Comparison of ENCODE assay signal across 8 cellular contexts in the genomic region with DNA sequence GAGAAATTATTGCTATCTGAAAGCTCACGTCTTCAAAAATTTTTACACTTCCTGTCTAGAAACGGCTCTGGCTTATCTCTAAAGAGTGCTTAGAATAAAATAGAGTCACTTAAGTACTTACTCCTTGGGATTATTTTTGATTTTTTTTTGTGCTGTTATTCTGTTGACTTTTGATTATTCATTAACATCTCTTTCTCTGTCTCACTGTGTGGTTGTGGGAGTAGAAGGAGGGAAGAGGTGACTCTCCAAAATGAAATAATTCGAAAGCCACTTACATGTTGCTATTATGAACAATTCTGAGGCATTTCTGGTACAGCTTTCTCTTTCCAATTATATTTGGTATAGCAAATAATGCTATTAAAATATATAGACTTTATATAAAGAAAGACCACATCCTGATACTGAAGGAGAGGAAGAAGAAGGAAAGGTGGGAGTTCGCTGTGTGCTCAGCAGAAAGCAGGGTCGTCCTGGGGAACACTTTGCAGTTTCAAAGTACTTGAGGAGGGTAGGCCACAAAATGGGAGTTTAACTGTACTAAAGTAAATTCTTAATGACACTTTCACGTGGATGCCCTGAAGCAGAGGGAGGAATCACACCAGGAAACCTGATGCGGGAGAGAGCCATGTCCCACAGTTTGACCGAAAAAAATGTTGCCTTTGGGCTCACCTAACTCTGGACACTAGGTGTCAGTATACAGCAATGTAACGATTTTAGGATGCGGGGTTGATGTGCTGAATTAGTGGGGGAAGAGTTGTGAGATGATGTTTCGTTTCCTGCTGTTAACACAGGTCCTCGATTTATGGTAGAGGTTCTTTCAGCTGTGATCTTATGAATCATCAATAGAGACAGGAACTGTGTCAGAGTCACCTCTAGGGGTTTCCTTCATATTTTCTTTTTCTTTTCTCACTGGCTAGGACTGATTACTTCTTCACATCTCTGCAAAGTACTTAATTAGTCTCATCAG. TPM values are rescaled to one million over a fixed set of nuclear protein-coding genes. Genes with fewer than 3 reads are reported as not detected.
DNase-seq lines count a peak whose midpoint lies in the region; ATAC-seq and TF ChIP-seq lines count a peak whose summit lies in the region.

No MANE protein-coding gene starts in this region.

- H3K4me1 Mint-ChIP-seq in naive thymus-derived CD8-positive, alpha-beta T cell: peaks cover 8 to 20% (median 15%) of the 10 kb centered on the region in 4 donors

- H3K27ac ChIP-seq in OCI-LY7 (ENCODE audit: low read depth, low read length, poor library complexity, severe bottlenecking) (no peak overlapping the region), thoracic aorta (no peak overlapping the region)

- H3K4me2 ChIP-seq in OCI-LY7 (ENCODE audit: low read length): peak overlapping the region; percentile 37

- H3K4me3 ChIP-seq in OCI-LY7 (ENCODE audit: low read depth, low read length, poor library complexity, severe bottlenecking) (no peak overlapping the region), thoracic aorta (peak overlapping the region; percentile 66)

- in situ Hi-C loops in KBM-7 (cut with MboI; ENCODE audit: low pct_unique_long_range_greater_than_20kb, low sequenced_read_pairs): loop anchor here (25.0 kb wide), 1 partner anchor 1640 kb away; no protein-coding TSS in a partner anchor

- DNase-seq in ELF-1 (ENCODE audit: low read depth, low spot score): peak; percentile 78
- peak; percentile 73 for DNase-seq in KBM-7
- DNase-seq in OCI-LY7 (ENCODE audit: low spot score): peak; percentile 76
- peak; percentile 33 for DNase-seq in activated T-cell treated with anti-CD3 and anti-CD28 coated beads for 4 hours
- peak in 9 of 10 donors; percentile 16 to 77 (median 53) for DNase-seq in naive thymus-derived CD8-positive, alpha-beta T cell
- no peak for DNase-seq in thoracic aorta (ENCODE audit: low spot score)

- no peaks in the 10 kb centered on the region for H4K20me1 ChIP-seq in OCI-LY7 (ENCODE audit: insufficient read depth, low read length)

- peak overlapping the region in 8 of 10 donors; percentile 2 to 57 (median 30) for H3K4me3 Mint-ChIP-seq in naive thymus-derived CD8-positive, alpha-beta T cell

- H3K27ac Mint-ChIP-seq in naive thymus-derived CD8-positive, alpha-beta T cell: peak overlapping the region in 8 of 10 donors; percentile 4 to 86 (median 62)

- H3K9me2 ChIP-seq in OCI-LY7 (ENCODE audit: insufficient read depth, low read length): no peaks in the 10 kb centered on the region

- no peaks in the 10 kb centered on the region for H3K9me3 Mint-ChIP-seq in naive thymus-derived CD8-positive, alpha-beta T cell

- H3K4me1 ChIP-seq in OCI-LY7 (ENCODE audit: insufficient read depth, low read length, poor library complexity, severe bottlenecking) (peaks cover 4% of the 10 kb centered on the region), thoracic aorta (ENCODE audit: control insufficient read depth in 1 of 2, low read depth in 2 of 2) (peaks cover 0 to 4% of the 10 kb centered on the region in 2 donors)

- CTCF ChIA-PET in OCI-LY7 (lab: Charles Lee; ENCODE audit: unreplicated experiment): no interaction called here

- H3K9me3 ChIP-seq in OCI-LY7 (ENCODE audit: low read length) (no peaks in the 10 kb centered on the region), thoracic aorta (no peaks in the 10 kb centered on the region)

- peak; percentile 88 for TF ChIP-seq CTCF in OCI-LY7 (conservative IDR thresholded peaks at IDR 0.05; ENCODE audit: low read length)
- TF ChIP-seq CTCF in thoracic aorta (IDR thresholded peaks at IDR 0.05): peak; percentile 75

- H3K36me3 ChIP-seq in OCI-LY7 (ENCODE audit: insufficient read depth, low read length) (no peaks in the 10 kb centered on the region), thoracic aorta (no peaks in the 10 kb centered on the region)

- POLR2A ChIA-PET in OCI-LY7 (lab: Charles Lee): interaction anchor here (0.6 to 3.0 kb wide), 2 partner anchors 11 to 1091 kb away, joined by 3 to 10 read pairs; partner anchors contain the start of gene MMADHC
- POLR2A ChIA-PET in naive thymus-derived CD8-positive, alpha-beta T cell (lab: Charles Lee): no interaction called here

- ATAC-seq in GM21825 (IDR thresholded peaks at IDR 0.05; ENCODE audit: unreplicated experiment): peak; percentile 97
- ATAC-seq in esophagus mucosa: peak; percentile 87
- ATAC-seq in naive thymus-derived CD8-positive, alpha-beta T cell: peak; percentile 94 to 96
- peak; percentile 92 for ATAC-seq in thoracic aorta (ENCODE audit: insufficient number of reproducible peaks, low FRiP score, low read depth)

- H3K36me3 Mint-ChIP-seq in naive thymus-derived CD8-positive, alpha-beta T cell: no peaks in the 10 kb centered on the region

- H3K79me2 ChIP-seq in OCI-LY7 (ENCODE audit: insufficient read depth, low read depth, low read length): no peaks in the 10 kb centered on the region

- no TSS peak for BruUV-seq in OCI-LY7 (replicated peaks; lab: Mats Ljungman, UMichigan)

- no peaks in the 10 kb centered on the region for H3K27me3 ChIP-seq in thoracic aorta (replicated peaks; ENCODE audit: insufficient read depth)

- peaks cover 2 to 34% (median 8%) of the 10 kb centered on the region in 5 donors for H3K27me3 Mint-ChIP-seq in naive thymus-derived CD8-positive, alpha-beta T cell

- intact Hi-C loops in OCI-LY7 (cut with micrococcal nuclease; ENCODE audit: unreplicated experiment): loop anchor here (2.0 to 10.0 kb wide), 4 partner anchors 887 to 1641 kb away; partner anchors contain the start of gene RND3

- peak overlapping the region; percentile 67 for H2AFZ ChIP-seq in OCI-LY7 (ENCODE audit: low read length)

RNA-seq across cellular contexts. Expression of gene MMADHC, which starts 9.8 kb away (rescaled TPM):
- total RNA-seq in OCI-LY7 (2014; rRNA removed; shearing (Covaris generic)): 68.5 and 73.6 TPM in 2 replicates
- total RNA-seq in OCI-LY7 (2022) (103 and 115 TPM in 2 replicates), esophagus mucosa (86.5 TPM), thoracic aorta (100 to 1,000 TPM in 1 of 2 donors, 10 to 100 TPM in 1; 62.2 to 280 TPM)
- total RNA-seq in naive thymus-derived CD8-positive, alpha-beta T cell: 10 to 100 TPM; 79.0 to 84.9 TPM
- 100 to 1,000 TPM in 2 of 3 donors, 10 to 100 TPM in 1; 90.2 to 119 (median 103) TPM for polyA plus RNA-seq in naive thymus-derived CD8-positive, alpha-beta T cell
